28 cellular contexts compared by ENCODE assay signal in the genomic region with DNA sequence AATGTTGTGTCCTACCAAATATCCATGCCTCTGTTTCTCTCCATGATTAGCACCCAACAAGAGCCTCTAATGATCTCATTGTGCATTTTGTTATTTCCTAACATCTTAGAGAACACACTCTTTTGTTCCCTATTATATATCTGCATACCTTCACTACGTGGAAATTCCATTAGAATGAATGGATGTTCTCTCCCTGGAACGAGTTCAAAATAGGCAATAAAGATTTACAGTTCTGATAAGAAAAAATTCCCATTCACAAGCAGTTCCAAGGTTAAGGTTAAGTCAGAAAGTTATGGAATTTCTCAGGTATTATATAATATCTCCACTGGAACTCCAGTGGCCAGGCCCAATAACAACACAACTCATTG.
DNase-seq lines count a peak whose midpoint lies in the region; ATAC-seq, FAIRE-seq and TF ChIP-seq lines count a peak whose summit lies in the region.
"Had no signal": no experiment of that assay in that cellular context is flagged by ENCODE, and none has a peak within 500 bp of the region (broad histone marks: within the 10 kb centered on the region; RNA-seq: fewer than 3 reads in every experiment).

No MANE protein-coding gene starts in this region.

- peaks cover 45% of the 10 kb centered on the region for H3K27me3 Mint-ChIP-seq in activated naive CD8-positive, alpha-beta T cell treated with anti-CD3 and anti-CD28 coated beads for 36 hours

- no peak for TF ChIP-seq EP300 in A549 (IDR thresholded peaks at IDR 0.05)

- no peak overlapping the region for H3K27ac Mint-ChIP-seq in activated naive CD4-positive, alpha-beta T cell treated with anti-CD3 and anti-CD28 coated beads, Interleukin-2, amount 50 U/mL, for 72 hours
- H3K27ac Mint-ChIP-seq in activated naive CD8-positive, alpha-beta T cell treated with anti-CD3 and anti-CD28 coated beads for 36 hours: no peak overlapping the region
- H3K27ac Mint-ChIP-seq: activated B cell treated with CpG ODN at 0.5 μM for 24 hours had no signal

- H3K4me1 ChIP-seq in A549: peaks cover 24% of the 10 kb centered on the region
- H3K4me1 ChIP-seq in SJCRH30: peaks cover 17% of the 10 kb centered on the region
- H3K4me1 ChIP-seq: adrenal gland, BE2C had no signal

- no peaks in the 10 kb centered on the region for H3K36me3 Mint-ChIP-seq in activated naive CD4-positive, alpha-beta T cell treated with anti-CD3 and anti-CD28 coated beads, Interleukin-2, amount 50 U/mL, for 72 hours
- H3K36me3 Mint-ChIP-seq in activated naive CD8-positive, alpha-beta T cell treated with anti-CD3 and anti-CD28 coated beads for 36 hours: no peaks in the 10 kb centered on the region

- H3K36me3 ChIP-seq in bronchial epithelial cell (ENCODE audit: control insufficient read depth, insufficient read depth, low read length): no peaks in the 10 kb centered on the region
- no peaks in the 10 kb centered on the region for H3K36me3 ChIP-seq in SJCRH30
- H3K36me3 ChIP-seq: adrenal gland, BE2C, cardiac muscle cell, thoracic aorta had no signal

- DNase-seq in A549 (ENCODE audit: low read depth in 1 of 2, low spot score in 1 of 2): peak; percentile 11 to 60
- peak; percentile 47 for DNase-seq in LNCaP clone FGC (ENCODE audit: low read depth)
- peak; percentile 67 for DNase-seq in bronchial epithelial cell (ENCODE audit: low read depth)
- no peak for DNase-seq in left colon
- no peak for DNase-seq in activated naive CD4-positive, alpha-beta T cell treated with anti-CD3 and anti-CD28 coated beads, Interleukin-2, amount 50 U/mL, for 72 hours (ENCODE audit: low spot score in 2 of 2)
- no peak for DNase-seq in SJCRH30
- no peak for DNase-seq in stimulated activated CD4-positive, alpha-beta T cell treated with anti-CD3 and anti-CD28 coated beads, Interleukin-1b, Interleukin-23, amount 100 ng/mL, for 48 hours
- no peak for DNase-seq in activated naive CD8-positive, alpha-beta T cell treated with anti-CD3 and anti-CD28 coated beads for 36 hours
- DNase-seq: activated B cell treated with CpG ODN at 0.5 μM for 24 hours; activated CD4-positive, alpha-beta T cell treated with anti-CD3 and anti-CD28 coated beads, Interleukin-2, amount 50 U/mL, for 4 hours; activated gamma-delta T cell; adrenal gland; BE2C; DMS79 treated with DMSO at 0.1 percent for 48 hours; foreskin melanocyte; hippocampal formation; MM.1S; stimulated activated CD4-positive, alpha-beta T cell treated with anti-CD3 and anti-CD28 coated beads, Interleukin-4, amount 100 ng/mL, for 1 hour; stimulated activated naive CD4-positive, alpha-beta T cell treated with Interleukin-2 at 50 U/mL for 16 hours; T1000 had no signal

- CTCF ChIA-PET in A549 (lab: Yijun Ruan, JAX): interaction anchor here (1.1 to 2.2 kb wide), 6 partner anchors 12 to 199 kb away, joined by 3 to 7 read pairs (median 4); no protein-coding TSS in a partner anchor

- peak overlapping the region; percentile 78 for H3K4me2 ChIP-seq in A549

- no peak for TF ChIP-seq POLR2A in A549 (IDR thresholded peaks at IDR 0.05; ENCODE audit: low read length)

- no peaks in the 10 kb centered on the region for H3K9me3 Mint-ChIP-seq in activated naive CD4-positive, alpha-beta T cell treated with anti-CD3 and anti-CD28 coated beads, Interleukin-2, amount 50 U/mL, for 72 hours
- no peaks in the 10 kb centered on the region for H3K9me3 Mint-ChIP-seq in activated naive CD8-positive, alpha-beta T cell treated with anti-CD3 and anti-CD28 coated beads for 36 hours
- H3K9me3 Mint-ChIP-seq: activated B cell treated with CpG ODN at 0.5 μM for 24 hours had no signal

- intact Hi-C loops in left colon (cut with DNase I, micrococcal nuclease): no loop called here

- H3K4me1 Mint-ChIP-seq in activated naive CD8-positive, alpha-beta T cell treated with anti-CD3 and anti-CD28 coated beads for 36 hours: no peaks in the 10 kb centered on the region
- H3K4me1 Mint-ChIP-seq: activated B cell treated with CpG ODN at 0.5 μM for 24 hours had no signal

- peak overlapping the region; percentile 21; the same call in 1 of the 3 replicates for H3K4me3 ChIP-seq in A549
- no peak overlapping the region for H3K4me3 ChIP-seq in LNCaP clone FGC (ENCODE audit: low read depth, low read length)
- no peak overlapping the region for H3K4me3 ChIP-seq in bronchial epithelial cell (ENCODE audit: low read depth, low read length)
- no peak overlapping the region for H3K4me3 ChIP-seq in SJCRH30
- H3K4me3 ChIP-seq: adrenal gland, cardiac muscle cell, lung, skin epidermis, thoracic aorta had no signal

- H3K27me3 ChIP-seq in bronchial epithelial cell (ENCODE audit: control insufficient read depth, insufficient read depth, low read length) (no peaks in the 10 kb centered on the region), SJCRH30 (no peaks in the 10 kb centered on the region)
- H3K27me3 ChIP-seq: adrenal gland, BE2C, cardiac muscle cell, neutrophil had no signal

- peak; percentile 49 to 79; a peak in 4 of 6 replicates for ATAC-seq in A549
- ATAC-seq in left colon: peak; percentile 80
- ATAC-seq in activated naive CD4-positive, alpha-beta T cell treated with anti-CD3 and anti-CD28 coated beads, Interleukin-2, amount 50 U/mL, for 72 hours: no peak

- no peak for TF ChIP-seq CTCF in A549 (IDR thresholded peaks at IDR 0.05)
- no peak for TF ChIP-seq CTCF in LNCaP clone FGC (IDR thresholded peaks at IDR 0.05; ENCODE audit: control insufficient read depth, extremely low read depth, insufficient read depth)
- TF ChIP-seq CTCF in bronchial epithelial cell (IDR thresholded peaks at IDR 0.05; ENCODE audit: insufficient read depth, low read length, severe bottlenecking): no peak

- POLR2A ChIA-PET in A549 (lab: Yijun Ruan, JAX): interaction anchor here (0.6 kb wide), 1 partner anchor 149 kb away, joined by 7 read pairs; no protein-coding TSS in a partner anchor

- no peaks in the 10 kb centered on the region for H3K9me3 ChIP-seq in A549
- H3K9me3 ChIP-seq in SJCRH30 (replicated peaks): no peaks in the 10 kb centered on the region
- H3K9me3 ChIP-seq: adrenal gland, BE2C, neutrophil, thoracic aorta had no signal

- 5% methylated on average over 2 of the region's 2 CpGs for WGBS in A549 (ENCODE audit: missing lambda C conversion rate)

- FAIRE-seq in A549 (lab: Jason Lieb, UNC) (peak; percentile 90), bronchial epithelial cell (lab: Jason Lieb, UNC) (no peak)
- FAIRE-seq: A204.1, GM19239, islet of Langerhans had no signal

- no peak overlapping the region for H3K4me3 Mint-ChIP-seq in activated naive CD8-positive, alpha-beta T cell treated with anti-CD3 and anti-CD28 coated beads for 36 hours
- H3K4me3 Mint-ChIP-seq: activated B cell treated with CpG ODN at 0.5 μM for 24 hours had no signal

- H3K27ac ChIP-seq in A549 (peak overlapping the region; percentile 80 to 83), SJCRH30 (no peak overlapping the region)
- H3K27ac ChIP-seq: adrenal gland, cardiac muscle cell, neutrophil, skin epidermis, thoracic aorta had no signal

- no peak for TF ChIP-seq RAD21 in A549 (conservative IDR thresholded peaks at IDR 0.05 in 1 of 2, IDR thresholded peaks at IDR 0.05 in 1 of 2)

TF ChIP-seq in A549, 52 proteins besides CTCF, POLR2A, EP300 and RAD21:
- no peak for TF ChIP-seq NPAS2 (CRISPR knock-in tag; IDR thresholded peaks at IDR 0.05; ENCODE audit: borderline replicate concordance)
- no peak for TF ChIP-seq FOSL2 (IDR thresholded peaks at IDR 0.05)
- TF ChIP-seq FOSL2 (CRISPR knock-in tag; IDR thresholded peaks at IDR 0.05): peak; percentile 58
- TF ChIP-seq CEBPB (IDR thresholded peaks at IDR 0.05): peak in 1 of 2 experiments; percentile 28; a peak in 1 of 4 replicates
- TF ChIP-seq, protein P1, sequence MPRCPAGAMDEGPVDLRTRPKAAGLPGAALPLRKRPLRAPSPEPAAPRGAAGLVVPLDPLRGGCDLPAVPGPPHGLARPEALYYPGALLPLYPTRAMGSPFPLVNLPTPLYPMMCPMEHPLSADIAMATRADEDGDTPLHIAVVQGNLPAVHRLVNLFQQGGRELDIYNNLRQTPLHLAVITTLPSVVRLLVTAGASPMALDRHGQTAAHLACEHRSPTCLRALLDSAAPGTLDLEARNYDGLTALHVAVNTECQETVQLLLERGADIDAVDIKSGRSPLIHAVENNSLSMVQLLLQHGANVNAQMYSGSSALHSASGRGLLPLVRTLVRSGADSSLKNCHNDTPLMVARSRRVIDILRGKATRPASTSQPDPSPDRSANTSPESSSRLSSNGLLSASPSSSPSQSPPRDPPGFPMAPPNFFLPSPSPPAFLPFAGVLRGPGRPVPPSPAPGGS (IDR thresholded peaks at IDR 0.05): no peak
- TF ChIP-seq GATA3 (IDR thresholded peaks at IDR 0.05; ENCODE audit: borderline replicate concordance): peak; percentile 92
TF ChIP-seq in A549: peak in this region for 3.

Comparison
In these comparisons a context has a peak if more than half of its experiments do, and no peak if none do; other contexts are left out.
1. ATAC-seq: peak in A549 (2 of 2) and left colon (single experiment); none in activated naive CD4-positive, alpha-beta T cell treated with anti-CD3 and anti-CD28 coated beads, Interleukin-2, amount 50 U/mL, for 72 hours (0 of 2).
2. DNase-seq: peak in A549 (2 of 2), LNCaP clone FGC (single experiment) and bronchial epithelial cell (single experiment); none in left colon (0 of 2), activated naive CD4-positive, alpha-beta T cell treated with anti-CD3 and anti-CD28 coated beads, Interleukin-2, amount 50 U/mL, for 72 hours (0 of 2), SJCRH30 (0 of 2), stimulated activated CD4-positive, alpha-beta T cell treated with anti-CD3 and anti-CD28 coated beads, Interleukin-1b, Interleukin-23, amount 100 ng/mL, for 48 hours (single experiment) and activated naive CD8-positive, alpha-beta T cell treated with anti-CD3 and anti-CD28 coated beads for 36 hours (single experiment).